8 cellular contexts compared by ENCODE assay signal in the genomic region with DNA sequence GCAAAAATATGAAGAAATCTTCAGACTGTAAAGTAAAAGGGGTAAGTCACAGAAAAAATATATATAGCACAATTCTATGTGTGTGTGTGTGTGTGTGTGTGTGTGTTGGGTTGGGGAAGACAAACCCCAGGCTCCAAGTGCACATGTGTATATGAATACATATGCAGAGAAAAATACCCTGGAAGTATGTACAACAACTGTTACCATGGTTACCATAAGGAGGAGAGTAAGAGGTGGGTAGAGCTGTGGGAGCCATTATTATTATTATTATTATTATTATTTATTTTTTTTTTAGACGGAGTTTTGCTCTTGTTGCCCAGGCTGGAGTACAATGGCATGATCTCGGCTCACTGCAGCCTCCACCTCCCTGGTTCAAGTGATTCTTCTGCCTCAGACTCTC.
"Had no signal": no experiment of that assay in that cellular context is flagged by ENCODE, and none has a peak within 500 bp of the region (broad histone marks: within the 10 kb centered on the region; RNA-seq: fewer than 3 reads in every experiment).

No MANE protein-coding gene starts in this region.

- FAIRE-seq: G401.6, GM12878, GM12891, GM12892, GM18507, GM19239 had no signal

- ATAC-seq: GM12878 had no signal

- H3K4me3 ChIP-seq: GM12878 had no signal

- DNase-seq: GDM1, GF-D8 had no signal
